ENCODE assay signal across 1 cellular context in genomic region chr10:70477661-70478162, GRCh38.
TF ChIP-seq lines count a peak whose summit lies in the region.

No MANE protein-coding gene starts in this region.

TF ChIP-seq in HCT116, 20 proteins besides CTCF, POLR2A, EP300 and RAD21 (continued from another document):
- peak; percentile 67 for TF ChIP-seq ZBTB33 (IDR thresholded peaks at IDR 0.05; ENCODE audit: extremely low read depth, insufficient replicate concordance, low read length)
- TF ChIP-seq SP1 (IDR thresholded peaks at IDR 0.05; ENCODE audit: low read depth) = peak; percentile 86
- TF ChIP-seq EGR1 (IDR thresholded peaks at IDR 0.05; ENCODE audit: low read depth) = peak; percentile 98
- TF ChIP-seq, protein P1, sequence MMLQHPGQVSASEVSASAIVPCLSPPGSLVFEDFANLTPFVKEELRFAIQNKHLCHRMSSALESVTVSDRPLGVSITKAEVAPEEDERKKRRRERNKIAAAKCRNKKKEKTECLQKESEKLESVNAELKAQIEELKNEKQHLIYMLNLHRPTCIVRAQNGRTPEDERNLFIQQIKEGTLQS (IDR thresholded peaks at IDR 0.05) = no peak
- TF ChIP-seq TCF7L2 (IDR thresholded peaks at IDR 0.05; ENCODE audit: borderline replicate concordance, extremely low read depth, insufficient read depth, insufficient read length) = peak; percentile 99
- peak; percentile 73 for TF ChIP-seq CBX3 (IDR thresholded peaks at IDR 0.05; ENCODE audit: low read depth)
TF ChIP-seq in HCT116: peak in this region for 11.
